ENCODE assay signal across 1 cellular context in genomic region chr14:22979748-22980392, GRCh38.
TF ChIP-seq lines count a peak whose summit lies in the region.

No MANE protein-coding gene starts in this region.

TF ChIP-seq in A549, 52 proteins besides CTCF, POLR2A, EP300 and RAD21:
- TF ChIP-seq FOXS1 (CRISPR knock-in tag; IDR thresholded peaks at IDR 0.05) (no peak), GATA3 (IDR thresholded peaks at IDR 0.05; ENCODE audit: borderline replicate concordance) (0 out of 2 replicates have a peak, but pooled peaks have one; percentile 12)
